In the genomic region with DNA sequence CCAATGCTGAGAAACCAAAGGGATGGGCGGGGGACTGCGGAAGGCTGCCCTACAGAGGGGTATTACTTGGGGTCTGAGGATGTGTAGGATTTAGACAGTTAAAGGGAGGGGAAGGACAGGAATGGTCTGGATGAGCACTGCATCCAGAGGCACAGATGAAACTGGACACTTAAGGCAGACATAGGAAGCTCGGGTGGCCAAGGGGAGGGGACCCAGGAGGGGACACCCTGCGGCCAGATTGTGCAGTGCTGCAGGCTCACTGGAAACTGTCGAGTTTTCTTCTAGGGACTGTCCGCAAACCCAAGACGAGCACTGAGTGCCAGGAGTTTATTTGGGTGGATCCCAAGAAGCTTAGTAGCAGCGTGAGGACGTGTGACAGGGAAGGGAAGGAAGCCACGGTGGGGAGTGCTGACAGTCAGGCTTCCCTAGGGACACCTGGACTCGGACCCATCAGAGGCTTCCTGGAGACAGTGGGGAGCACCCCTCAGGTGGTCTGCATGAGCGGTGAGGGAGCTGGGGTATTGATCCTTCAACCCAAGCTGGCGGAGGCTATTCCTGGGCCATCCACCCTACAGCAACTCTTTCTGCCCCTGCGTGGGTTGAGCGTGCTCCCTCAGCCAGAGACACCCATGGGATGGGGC, we compare ENCODE assay signal across 14 cellular contexts.
A peak's percentile ranks its signal among the peaks of the same experiment; 100 is the strongest.
DNase-seq lines count a peak whose midpoint lies in the region; ATAC-seq and TF ChIP-seq lines count a peak whose summit lies in the region.
"Had no signal": no experiment of that assay in that cellular context is flagged by ENCODE, and none has a peak within 500 bp of the region (broad histone marks: within the 10 kb centered on the region; RNA-seq: fewer than 3 reads in every experiment).

No MANE protein-coding gene starts in this region.

- CTCF ChIA-PET in SK-N-SH (lab: Yijun Ruan, JAX) = no interaction called here

- peaks cover 14% of the 10 kb centered on the region for H3K4me1 Mint-ChIP-seq in chondrocyte (ENCODE audit: low read depth)
- no peaks in the 10 kb centered on the region for H3K4me1 Mint-ChIP-seq in stimulated activated memory B cell treated with anti-CD40 and anti-IgM and Interleukin-4, amounts not matched to agents 10 μg/mL and 1 μg/mL and 100 μg/mL, for 72 hours
- H3K4me1 Mint-ChIP-seq: CD4-positive, CD25-positive, alpha-beta regulatory T cell; CD8-positive, alpha-beta memory T cell; H9 had no signal

- no peak for TF ChIP-seq EP300 in SK-N-SH (IDR thresholded peaks at IDR 0.05; ENCODE audit: borderline replicate concordance in 1 of 2, low read depth in 1 of 2, low read length in 1 of 2)

- no peak for TF ChIP-seq RAD21 in SK-N-SH (IDR thresholded peaks at IDR 0.05; ENCODE audit: low read length)

- DNase-seq in SK-N-SH = no peak
- peak; percentile 53 for DNase-seq in chondrocyte (ENCODE audit: low spot score)
- no peak for DNase-seq in midbrain (lab: John Stamatoyannopoulos, UW)
- no peak for DNase-seq in NCI-H524 (lab: John Stamatoyannopoulos, UW)
- no peak for DNase-seq in GM19238 (ENCODE audit: insufficient read length, low spot score)
- DNase-seq: ACHN; BE2C; C1 segment of cervical spinal cord; CD4-positive, CD25-positive, alpha-beta regulatory T cell; CD8-positive, alpha-beta memory T cell; COR-L47; H9; KG1 had no signal

- H3K79me2 ChIP-seq in SK-N-SH (ENCODE audit: insufficient read depth) = no peaks in the 10 kb centered on the region

- no peak overlapping the region for H3K4me2 ChIP-seq in SK-N-SH

- H3K9me3 ChIP-seq in SK-N-SH = no peaks in the 10 kb centered on the region
- H3K9me3 ChIP-seq: BE2C had no signal

- no peak overlapping the region for H3K9ac ChIP-seq in SK-N-SH

- no peak overlapping the region for H3K4me3 Mint-ChIP-seq in chondrocyte (ENCODE audit: unreplicated experiment)
- no peak overlapping the region for H3K4me3 Mint-ChIP-seq in stimulated activated memory B cell treated with anti-CD40 and anti-IgM and Interleukin-4, amounts not matched to agents 10 μg/mL and 1 μg/mL and 100 μg/mL, for 72 hours
- H3K4me3 Mint-ChIP-seq: CD4-positive, CD25-positive, alpha-beta regulatory T cell; CD8-positive, alpha-beta memory T cell; H9 had no signal

- H3K36me3 Mint-ChIP-seq in chondrocyte (ENCODE audit: low read depth) = no peaks in the 10 kb centered on the region
- H3K36me3 Mint-ChIP-seq in stimulated activated memory B cell treated with anti-CD40 and anti-IgM and Interleukin-4, amounts not matched to agents 10 μg/mL and 1 μg/mL and 100 μg/mL, for 72 hours = no peaks in the 10 kb centered on the region
- H3K36me3 Mint-ChIP-seq: CD4-positive, CD25-positive, alpha-beta regulatory T cell; CD8-positive, alpha-beta memory T cell had no signal

- TF ChIP-seq CTCF in SK-N-SH (IDR thresholded peaks at IDR 0.05) = peak; percentile 29; the same call in 1 of the 2 replicates
- no peak for TF ChIP-seq CTCF in chondrocyte (IDR thresholded peaks at IDR 0.05)

- peaks cover 11% of the 10 kb centered on the region for H3F3A ChIP-seq in SK-N-SH (replicated peaks; ENCODE audit: insufficient read depth)

- H4K20me1 ChIP-seq in SK-N-SH (ENCODE audit: insufficient read depth) = no peaks in the 10 kb centered on the region

- H3K4me1 ChIP-seq in SK-N-SH (ENCODE audit: control insufficient read depth in 1 of 2, insufficient read depth in 2 of 2, low read depth in 1 of 2, low read length in 1 of 2) = no peaks in the 10 kb centered on the region
- H3K4me1 ChIP-seq: BE2C had no signal

- POLR2A ChIA-PET in SK-N-SH (lab: Yijun Ruan, JAX) = no interaction called here

- H3K4me3 ChIP-seq in SK-N-SH (ENCODE audit: low read depth in 2 of 2, low read length in 1 of 2) = no peak overlapping the region

- peak; percentile 31 for ATAC-seq in stimulated activated memory B cell treated with anti-CD40 and anti-IgM and Interleukin-4, amounts not matched to agents 10 μg/mL and 1 μg/mL and 100 μg/mL, for 72 hours

- no peak overlapping the region for H3K27ac Mint-ChIP-seq in chondrocyte (ENCODE audit: unreplicated experiment)
- no peak overlapping the region for H3K27ac Mint-ChIP-seq in stimulated activated memory B cell treated with anti-CD40 and anti-IgM and Interleukin-4, amounts not matched to agents 10 μg/mL and 1 μg/mL and 100 μg/mL, for 72 hours
- H3K27ac Mint-ChIP-seq: CD4-positive, CD25-positive, alpha-beta regulatory T cell; CD8-positive, alpha-beta memory T cell; H9 had no signal

- H3K9me3 Mint-ChIP-seq in chondrocyte (ENCODE audit: low read depth) = no peaks in the 10 kb centered on the region
- no peaks in the 10 kb centered on the region for H3K9me3 Mint-ChIP-seq in stimulated activated memory B cell treated with anti-CD40 and anti-IgM and Interleukin-4, amounts not matched to agents 10 μg/mL and 1 μg/mL and 100 μg/mL, for 72 hours
- H3K9me3 Mint-ChIP-seq: CD8-positive, alpha-beta memory T cell; H9 had no signal

- no peak overlapping the region for H3K27ac ChIP-seq in SK-N-SH (ENCODE audit: low read depth in 2 of 2, low read length in 1 of 2)

- H3K27me3 ChIP-seq in SK-N-SH (ENCODE audit: insufficient read depth) = peaks cover 73% of the 10 kb centered on the region
- H3K27me3 ChIP-seq: BE2C had no signal

- H3K36me3 ChIP-seq in SK-N-SH (replicated peaks in 1 of 2; ENCODE audit: control insufficient read depth in 1 of 2, insufficient read depth in 2 of 2, low read length in 1 of 2) = no peaks in the 10 kb centered on the region
- H3K36me3 ChIP-seq: BE2C had no signal

- WGBS in SK-N-SH (ENCODE audit: low lambda C conversion rate) = 11% methylated on average over 12 of the region's 15 CpGs

- H3K27me3 Mint-ChIP-seq in chondrocyte (ENCODE audit: low read depth) = no peaks in the 10 kb centered on the region
- H3K27me3 Mint-ChIP-seq in stimulated activated memory B cell treated with anti-CD40 and anti-IgM and Interleukin-4, amounts not matched to agents 10 μg/mL and 1 μg/mL and 100 μg/mL, for 72 hours = no peaks in the 10 kb centered on the region
- H3K27me3 Mint-ChIP-seq: CD4-positive, CD25-positive, alpha-beta regulatory T cell; CD8-positive, alpha-beta memory T cell had no signal

- no peak overlapping the region for H2AFZ ChIP-seq in SK-N-SH (ENCODE audit: low read depth)

- no peaks in the 10 kb centered on the region for H3K9me2 ChIP-seq in SK-N-SH

TF ChIP-seq in SK-N-SH, 30 proteins besides CTCF, POLR2A, EP300 and RAD21 (continues in another document):
- TF ChIP-seq FOXM1 (IDR thresholded peaks at IDR 0.05; ENCODE audit: low read depth) (no peak), YY1 (IDR thresholded peaks at IDR 0.05; ENCODE audit: low read depth) (no peak), ELF1 (IDR thresholded peaks at IDR 0.05) (no peak), USF2 (IDR thresholded peaks at IDR 0.05; ENCODE audit: borderline replicate concordance, low read depth, low read length) (no peak), RCOR1 (IDR thresholded peaks at IDR 0.05; ENCODE audit: low read length) (no peak), GABPA (IDR thresholded peaks at IDR 0.05; ENCODE audit: low read depth) (no peak), RFX5 (IDR thresholded peaks at IDR 0.05; ENCODE audit: low read length) (no peak), GATA2 (CRISPR knock-in tag; IDR thresholded peaks at IDR 0.05) (no peak), EZH2phosphoT487 (IDR thresholded peaks at IDR 0.05; ENCODE audit: borderline replicate concordance, low read depth) (no peak), SIN3A (IDR thresholded peaks at IDR 0.05; ENCODE audit: borderline replicate concordance, low read depth, low read length) (no peak), CHD2 (IDR thresholded peaks at IDR 0.05; ENCODE audit: low read length, partially characterized antibody) (no peak), NFIC (IDR thresholded peaks at IDR 0.05; ENCODE audit: borderline replicate concordance) (no peak), USF1 (IDR thresholded peaks at IDR 0.05; ENCODE audit: borderline replicate concordance, low read depth) (no peak), FOSL2 (IDR thresholded peaks at IDR 0.05; ENCODE audit: borderline replicate concordance, low read depth) (no peak), PBX3 (IDR thresholded peaks at IDR 0.05) (no peak), POLR2AphosphoS5 (IDR thresholded peaks at IDR 0.05; ENCODE audit: low read depth, low read length) (no peak)
- TF ChIP-seq, protein P1, sequence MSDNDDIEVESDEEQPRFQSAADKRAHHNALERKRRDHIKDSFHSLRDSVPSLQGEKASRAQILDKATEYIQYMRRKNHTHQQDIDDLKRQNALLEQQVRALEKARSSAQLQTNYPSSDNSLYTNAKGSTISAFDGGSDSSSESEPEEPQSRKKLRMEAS (IDR thresholded peaks at IDR 0.05; ENCODE audit: low read depth) = no peak
